Comparison of ENCODE assay signal across 8 cellular contexts in genomic region chr19:55114566-55115145, GRCh38. TPM values are rescaled to one million over a fixed set of nuclear protein-coding genes. Genes with fewer than 3 reads are reported as not detected.
A peak's percentile ranks its signal among the peaks of the same experiment; 100 is the strongest.
DNase-seq lines count a peak whose midpoint lies in the region; ATAC-seq and TF ChIP-seq lines count a peak whose summit lies in the region.

No MANE protein-coding gene starts in this region.

- H3K4me3 ChIP-seq in lower lobe of right lung (no peak overlapping the region), suprapubic skin (peak overlapping the region; percentile 69)

- H3K4me3 Mint-ChIP-seq in activated CD4-positive, alpha-beta T cell treated with anti-CD3 and anti-CD28 coated beads, Interleukin-2, amount 10 ng/mL, durations not matched to agents 24 days and 14 days = peak overlapping the region; percentile 94
- H3K4me3 Mint-ChIP-seq in activated T-helper 1 cell treated with anti-CD3 and anti-CD28 coated beads, Interleukin-12 subunit alpha, Interleukin-12 subunit beta, Interleukin-2, Interleukin-4 antibody, amounts not matched to agents 30 ng/mL and 10 ng/mL and 1 ng/mL, durations not matched to agents 14 hours and 24 hours and 36 hours = peak overlapping the region; percentile 94

- whole genome bisulfite sequencing in suprapubic skin = 83% methylated on average over 9 of the region's 9 CpGs

- H3K27me3 ChIP-seq in lower lobe of right lung (ENCODE audit: low read depth) (no peaks in the 10 kb centered on the region), suprapubic skin (no peaks in the 10 kb centered on the region)

- H3K9me3 ChIP-seq in lower lobe of right lung (no peaks in the 10 kb centered on the region), suprapubic skin (no peaks in the 10 kb centered on the region)

- H3K4me1 ChIP-seq in lower lobe of right lung = peaks cover 51% of the 10 kb centered on the region
- peaks cover 62% of the 10 kb centered on the region for H3K4me1 ChIP-seq in suprapubic skin

- H3K27me3 Mint-ChIP-seq in activated CD4-positive, alpha-beta T cell treated with anti-CD3 and anti-CD28 coated beads, Interleukin-2, amount 10 ng/mL, durations not matched to agents 24 days and 14 days = no peaks in the 10 kb centered on the region
- peaks cover 2% of the 10 kb centered on the region for H3K27me3 Mint-ChIP-seq in activated T-helper 1 cell treated with anti-CD3 and anti-CD28 coated beads, Interleukin-12 subunit alpha, Interleukin-12 subunit beta, Interleukin-2, Interleukin-4 antibody, amounts not matched to agents 30 ng/mL and 10 ng/mL and 1 ng/mL, durations not matched to agents 14 hours and 24 hours and 36 hours (ENCODE audit: insufficient read depth)

- H3K4me1 Mint-ChIP-seq in activated CD4-positive, alpha-beta T cell treated with anti-CD3 and anti-CD28 coated beads, Interleukin-2, amount 10 ng/mL, durations not matched to agents 24 days and 14 days = peaks cover 28% of the 10 kb centered on the region
- peaks cover 28% of the 10 kb centered on the region for H3K4me1 Mint-ChIP-seq in activated T-helper 1 cell treated with anti-CD3 and anti-CD28 coated beads, Interleukin-12 subunit alpha, Interleukin-12 subunit beta, Interleukin-2, Interleukin-4 antibody, amounts not matched to agents 30 ng/mL and 10 ng/mL and 1 ng/mL, durations not matched to agents 14 hours and 24 hours and 36 hours (ENCODE audit: low read depth)

- intact Hi-C loops in activated CD4-positive, alpha-beta T cell treated with anti-CD3 and anti-CD28 coated beads, Interleukin-2, amount 10 ng/mL, durations not matched to agents 24 days and 14 days (cut with micrococcal nuclease) = loop anchor here (5.0 kb wide), 2 partner anchors 528 to 652 kb away; partner anchors contain the start of genes LENG9, ZNF580 and ZNF581
- intact Hi-C loops in activated T-helper 1 cell treated with anti-CD3 and anti-CD28 coated beads, Interleukin-12 subunit alpha, Interleukin-12 subunit beta, Interleukin-2, Interleukin-4 antibody, amounts not matched to agents 30 ng/mL and 10 ng/mL and 1 ng/mL, durations not matched to agents 14 hours and 24 hours and 36 hours (cut with micrococcal nuclease) = loop anchor here (5.0 to 10.0 kb wide), 3 partner anchors 190 to 1198 kb away; partner anchors contain the start of genes ZNF787 and ZSCAN5A
- intact Hi-C loops in lower lobe of right lung (cut with DNase I) = no loop called here

- H3K27ac ChIP-seq in lower lobe of right lung (peak overlapping the region; percentile 83), suprapubic skin (peak overlapping the region; percentile 80)

- H3K36me3 Mint-ChIP-seq in activated CD4-positive, alpha-beta T cell treated with anti-CD3 and anti-CD28 coated beads, Interleukin-2, amount 10 ng/mL, durations not matched to agents 24 days and 14 days (ENCODE audit: low read depth) = peaks cover 14% of the 10 kb centered on the region
- H3K36me3 Mint-ChIP-seq in activated T-helper 1 cell treated with anti-CD3 and anti-CD28 coated beads, Interleukin-12 subunit alpha, Interleukin-12 subunit beta, Interleukin-2, Interleukin-4 antibody, amounts not matched to agents 30 ng/mL and 10 ng/mL and 1 ng/mL, durations not matched to agents 14 hours and 24 hours and 36 hours (ENCODE audit: low read depth) = peaks cover 18% of the 10 kb centered on the region

- no peak for DNase-seq in activated CD4-positive, alpha-beta T cell treated with anti-CD3 and anti-CD28 coated beads, Interleukin-2, amount 10 ng/mL, durations not matched to agents 24 days and 14 days
- DNase-seq in activated CD4-positive, alpha-beta T cell treated with anti-CD3 and anti-CD28 coated beads for 4 hours = no peak
- DNase-seq in activated T-helper 1 cell treated with anti-CD3 and anti-CD28 coated beads, Interleukin-12 subunit alpha, Interleukin-12 subunit beta, Interleukin-2, Interleukin-4 antibody, amounts not matched to agents 30 ng/mL and 10 ng/mL and 1 ng/mL, durations not matched to agents 14 hours and 24 hours and 36 hours (ENCODE audit: low spot score) = no peak
- DNase-seq in lower lobe of right lung (no peak), suprapubic skin (ENCODE audit: low spot score in 2 of 2) (no peak), NCI-H187 (lab: John Stamatoyannopoulos, UW) (no peak), H4 (ENCODE audit: low spot score) (no peak), AML-193 (lab: John Stamatoyannopoulos, UW) (no peak)

- H3K36me3 ChIP-seq in lower lobe of right lung = peaks cover 17% of the 10 kb centered on the region
- H3K36me3 ChIP-seq in suprapubic skin = peaks cover 20% of the 10 kb centered on the region

- TF ChIP-seq EP300 in suprapubic skin (IDR thresholded peaks at IDR 0.05) = no peak

- H3K9me3 Mint-ChIP-seq in activated CD4-positive, alpha-beta T cell treated with anti-CD3 and anti-CD28 coated beads, Interleukin-2, amount 10 ng/mL, durations not matched to agents 24 days and 14 days = no peaks in the 10 kb centered on the region
- H3K9me3 Mint-ChIP-seq in activated T-helper 1 cell treated with anti-CD3 and anti-CD28 coated beads, Interleukin-12 subunit alpha, Interleukin-12 subunit beta, Interleukin-2, Interleukin-4 antibody, amounts not matched to agents 30 ng/mL and 10 ng/mL and 1 ng/mL, durations not matched to agents 14 hours and 24 hours and 36 hours = no peaks in the 10 kb centered on the region

- TF ChIP-seq POLR2A in suprapubic skin (IDR thresholded peaks at IDR 0.05) = no peak

- no peak for ATAC-seq in lower lobe of right lung

- TF ChIP-seq CTCF in lower lobe of right lung (IDR thresholded peaks at IDR 0.05) = no peak
- TF ChIP-seq CTCF in suprapubic skin (IDR thresholded peaks at IDR 0.05) = no peak

- no peak overlapping the region for H3K27ac Mint-ChIP-seq in activated CD4-positive, alpha-beta T cell treated with anti-CD3 and anti-CD28 coated beads, Interleukin-2, amount 10 ng/mL, durations not matched to agents 24 days and 14 days
- no peak overlapping the region for H3K27ac Mint-ChIP-seq in activated T-helper 1 cell treated with anti-CD3 and anti-CD28 coated beads, Interleukin-12 subunit alpha, Interleukin-12 subunit beta, Interleukin-2, Interleukin-4 antibody, amounts not matched to agents 30 ng/mL and 10 ng/mL and 1 ng/mL, durations not matched to agents 14 hours and 24 hours and 36 hours

RNA-seq across cellular contexts. Expression of gene PPP1R12C, which starts 2.8 kb away (rescaled TPM):
- total RNA-seq in activated CD4-positive, alpha-beta T cell treated with anti-CD3 and anti-CD28 coated beads, Interleukin-2, amount 10 ng/mL, durations not matched to agents 24 days and 14 days = 103 and 104 TPM in 2 replicates
- 114 and 115 TPM in 2 replicates for total RNA-seq in activated T-helper 1 cell treated with anti-CD3 and anti-CD28 coated beads, Interleukin-12 subunit alpha, Interleukin-12 subunit beta, Interleukin-2, Interleukin-4 antibody, amounts not matched to agents 30 ng/mL and 10 ng/mL and 1 ng/mL, durations not matched to agents 14 hours and 24 hours and 36 hours
- total RNA-seq in lower lobe of right lung (103 TPM), suprapubic skin (100 to 1,000 TPM in 1 of 4 donors, 10 to 100 TPM in 3; 51.7 to 126 (median 78.7) TPM)
- total RNA-seq in H4 (2014; rRNA removed; shearing (Covaris generic)) = 18.0 and 26.4 TPM in 2 replicates

RNA-seq across cellular contexts. Expression of gene TNNT1, which starts 34.4 kb away (rescaled TPM):
- 0.36 and 0.51 TPM in 2 replicates for total RNA-seq in activated CD4-positive, alpha-beta T cell treated with anti-CD3 and anti-CD28 coated beads, Interleukin-2, amount 10 ng/mL, durations not matched to agents 24 days and 14 days
- total RNA-seq in activated T-helper 1 cell treated with anti-CD3 and anti-CD28 coated beads, Interleukin-12 subunit alpha, Interleukin-12 subunit beta, Interleukin-2, Interleukin-4 antibody, amounts not matched to agents 30 ng/mL and 10 ng/mL and 1 ng/mL, durations not matched to agents 14 hours and 24 hours and 36 hours = not detected in 2 replicates
- total RNA-seq in lower lobe of right lung (not detected), suprapubic skin (10 to 100 TPM; 13.6 to 46.7 (median 19.6) TPM)
- total RNA-seq in H4 (2014; rRNA removed; shearing (Covaris generic)) = 300 and 334 TPM in 2 replicates

RNA-seq across cellular contexts. Expression of gene EPS8L1, which starts 39.0 kb away (rescaled TPM):
- 3.7 and 3.9 TPM in 2 replicates for total RNA-seq in activated CD4-positive, alpha-beta T cell treated with anti-CD3 and anti-CD28 coated beads, Interleukin-2, amount 10 ng/mL, durations not matched to agents 24 days and 14 days
- 3.3 and 6.0 TPM in 2 replicates for total RNA-seq in activated T-helper 1 cell treated with anti-CD3 and anti-CD28 coated beads, Interleukin-12 subunit alpha, Interleukin-12 subunit beta, Interleukin-2, Interleukin-4 antibody, amounts not matched to agents 30 ng/mL and 10 ng/mL and 1 ng/mL, durations not matched to agents 14 hours and 24 hours and 36 hours
- 28.1 TPM for total RNA-seq in lower lobe of right lung
- total RNA-seq in suprapubic skin = 100 to 1,000 TPM; 243 to 384 (median 304) TPM
- 2.2 and 4.3 TPM in 2 replicates for total RNA-seq in H4 (2014; rRNA removed; shearing (Covaris generic))

RNA-seq across cellular contexts. Expression of gene TNNI3, which starts 42.9 kb away (rescaled TPM):
- total RNA-seq in activated CD4-positive, alpha-beta T cell treated with anti-CD3 and anti-CD28 coated beads, Interleukin-2, amount 10 ng/mL, durations not matched to agents 24 days and 14 days = not detected in 2 replicates
- not detected in 2 replicates for total RNA-seq in activated T-helper 1 cell treated with anti-CD3 and anti-CD28 coated beads, Interleukin-12 subunit alpha, Interleukin-12 subunit beta, Interleukin-2, Interleukin-4 antibody, amounts not matched to agents 30 ng/mL and 10 ng/mL and 1 ng/mL, durations not matched to agents 14 hours and 24 hours and 36 hours
- total RNA-seq in lower lobe of right lung (2.3 TPM), suprapubic skin (1 to 10 TPM; 1.7 to 4.7 (median 3.2) TPM)
- total RNA-seq in H4 (2014; rRNA removed; shearing (Covaris generic)) = not detected in 2 replicates

RNA-seq across cellular contexts. Expression of gene RDH13, which starts 51.7 kb away (rescaled TPM):
- 21.7 and 23.2 TPM in 2 replicates for total RNA-seq in activated CD4-positive, alpha-beta T cell treated with anti-CD3 and anti-CD28 coated beads, Interleukin-2, amount 10 ng/mL, durations not matched to agents 24 days and 14 days
- 21.7 and 26.4 TPM in 2 replicates for total RNA-seq in activated T-helper 1 cell treated with anti-CD3 and anti-CD28 coated beads, Interleukin-12 subunit alpha, Interleukin-12 subunit beta, Interleukin-2, Interleukin-4 antibody, amounts not matched to agents 30 ng/mL and 10 ng/mL and 1 ng/mL, durations not matched to agents 14 hours and 24 hours and 36 hours
- total RNA-seq in lower lobe of right lung = 26.0 TPM
- total RNA-seq in suprapubic skin = 100 to 1,000 TPM in 2 of 4 donors, 10 to 100 TPM in 2; 70.6 to 225 (median 108) TPM
- 18.1 and 43.0 TPM in 2 replicates for total RNA-seq in H4 (2014; rRNA removed; shearing (Covaris generic))
